ENCODE assay signal across 11 cellular contexts in the genomic region with DNA sequence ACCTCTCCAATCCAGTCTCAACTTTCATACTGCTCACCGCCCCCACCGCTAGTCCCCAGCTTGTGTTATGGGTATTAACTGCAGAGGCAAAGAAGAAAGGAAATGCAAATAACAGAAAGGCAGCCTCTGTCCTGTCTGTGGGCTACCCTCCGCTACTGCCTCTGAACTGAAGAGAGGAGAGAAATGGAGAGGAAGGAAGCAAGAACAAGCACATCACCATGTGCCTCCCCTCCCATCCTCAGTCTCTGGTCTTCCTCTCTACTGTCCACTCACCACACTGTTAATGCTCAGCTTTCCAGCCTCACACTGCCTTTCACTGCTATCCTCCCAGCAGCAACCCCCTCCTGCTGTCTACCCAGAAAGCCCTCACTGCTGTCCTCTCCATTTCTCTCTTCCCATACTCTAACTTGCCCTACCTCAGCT.
A peak's percentile ranks its signal among the peaks of the same experiment; 100 is the strongest.
DNase-seq lines count a peak whose midpoint lies in the region; ATAC-seq lines count a peak whose summit lies in the region.
"Had no signal": no experiment of that assay in that cellular context is flagged by ENCODE, and none has a peak within 500 bp of the region (broad histone marks: within the 10 kb centered on the region; RNA-seq: fewer than 3 reads in every experiment).

No MANE protein-coding gene starts in this region.

- peaks cover 71% of the 10 kb centered on the region for H3K36me3 Mint-ChIP-seq in activated naive CD4-positive, alpha-beta T cell treated with anti-CD3 and anti-CD28 coated beads, Interleukin-2, amount 10 ng/mL, durations not matched to agents 7 days and 5 days
- peaks cover 18 to 25% of the 10 kb centered on the region in 2 donors for H3K36me3 Mint-ChIP-seq in activated naive CD4-positive, alpha-beta T cell treated with anti-CD3 and anti-CD28 coated beads, Interleukin-2, amount 50 U/mL, for 72 hours
- no peaks in the 10 kb centered on the region for H3K36me3 Mint-ChIP-seq in stimulated activated memory B cell treated with anti-CD40 and anti-IgM and Interleukin-4, amounts not matched to agents 10 μg/mL and 1 μg/mL and 100 μg/mL, for 72 hours

- no peak overlapping the region for H3K4me3 Mint-ChIP-seq in activated naive CD4-positive, alpha-beta T cell treated with anti-CD3 and anti-CD28 coated beads, Interleukin-2, amount 10 ng/mL, durations not matched to agents 7 days and 5 days
- no peak overlapping the region for H3K4me3 Mint-ChIP-seq in stimulated activated memory B cell treated with anti-CD40 and anti-IgM and Interleukin-4, amounts not matched to agents 10 μg/mL and 1 μg/mL and 100 μg/mL, for 72 hours

- H3K4me1 Mint-ChIP-seq in activated naive CD4-positive, alpha-beta T cell treated with anti-CD3 and anti-CD28 coated beads, Interleukin-2, amount 10 ng/mL, durations not matched to agents 7 days and 5 days = peaks cover 23% of the 10 kb centered on the region
- H3K4me1 Mint-ChIP-seq in stimulated activated memory B cell treated with anti-CD40 and anti-IgM and Interleukin-4, amounts not matched to agents 10 μg/mL and 1 μg/mL and 100 μg/mL, for 72 hours = peaks cover 12% of the 10 kb centered on the region

- in situ Hi-C loops in KBM-7 (cut with MboI; ENCODE audit: low pct_unique_long_range_greater_than_20kb, low sequenced_read_pairs) = loop anchor here (25.0 kb wide), 1 partner anchor 397 kb away; no protein-coding TSS in a partner anchor

- peak overlapping the region; percentile 29 for H3K27ac Mint-ChIP-seq in activated naive CD4-positive, alpha-beta T cell treated with anti-CD3 and anti-CD28 coated beads, Interleukin-2, amount 10 ng/mL, durations not matched to agents 7 days and 5 days
- peak overlapping the region; percentile 78 to 85 for H3K27ac Mint-ChIP-seq in activated naive CD4-positive, alpha-beta T cell treated with anti-CD3 and anti-CD28 coated beads, Interleukin-2, amount 50 U/mL, for 72 hours
- H3K27ac Mint-ChIP-seq in stimulated activated memory B cell treated with anti-CD40 and anti-IgM and Interleukin-4, amounts not matched to agents 10 μg/mL and 1 μg/mL and 100 μg/mL, for 72 hours = no peak overlapping the region

- CTCF ChIA-PET in activated naive CD4-positive, alpha-beta T cell treated with anti-CD3 and anti-CD28 coated beads, Interleukin-2, amount 10 ng/mL, durations not matched to agents 7 days and 5 days (lab: Charles Lee) = interaction anchor here (2.6 kb wide), 1 partner anchor 400 kb away, joined by 24 read pairs; no protein-coding TSS in a partner anchor

- H3K9me3 Mint-ChIP-seq in activated naive CD4-positive, alpha-beta T cell treated with anti-CD3 and anti-CD28 coated beads, Interleukin-2, amount 10 ng/mL, durations not matched to agents 7 days and 5 days = peaks cover 6% of the 10 kb centered on the region
- peaks cover 0 to 6% of the 10 kb centered on the region in 2 donors for H3K9me3 Mint-ChIP-seq in activated naive CD4-positive, alpha-beta T cell treated with anti-CD3 and anti-CD28 coated beads, Interleukin-2, amount 50 U/mL, for 72 hours
- H3K9me3 Mint-ChIP-seq in stimulated activated memory B cell treated with anti-CD40 and anti-IgM and Interleukin-4, amounts not matched to agents 10 μg/mL and 1 μg/mL and 100 μg/mL, for 72 hours = peaks cover 9% of the 10 kb centered on the region

- no peak for DNase-seq in activated naive CD4-positive, alpha-beta T cell treated with anti-CD3 and anti-CD28 coated beads, Interleukin-2, amount 10 ng/mL, durations not matched to agents 7 days and 5 days
- DNase-seq in activated naive CD4-positive, alpha-beta T cell (lab: John Stamatoyannopoulos, UW) = no peak
- DNase-seq in activated naive CD4-positive, alpha-beta T cell treated with anti-CD3 and anti-CD28 coated beads, Interleukin-2, amount 50 U/mL, for 72 hours (ENCODE audit: low spot score in 2 of 2) = no peak
- no peak for DNase-seq in pons (ENCODE audit: low spot score)
- no peak for DNase-seq in KBM-7
- no peak for DNase-seq in NCI-H1092 treated with DMSO at 0.1 percent for 48 hours (lab: John Stamatoyannopoulos, UW)
- DNase-seq: GF-D8, left ventricle myocardium inferior, NCI-H524 had no signal

- peak; percentile 63 for ATAC-seq in HG02798 (IDR thresholded peaks at IDR 0.05; ENCODE audit: poor library complexity, unreplicated experiment)
- peak in 1 of 2 donors; percentile 8 for ATAC-seq in activated naive CD4-positive, alpha-beta T cell treated with anti-CD3 and anti-CD28 coated beads, Interleukin-2, amount 50 U/mL, for 72 hours
- ATAC-seq in stimulated activated memory B cell treated with anti-CD40 and anti-IgM and Interleukin-4, amounts not matched to agents 10 μg/mL and 1 μg/mL and 100 μg/mL, for 72 hours = peak; percentile 57

- H3K27me3 Mint-ChIP-seq in activated naive CD4-positive, alpha-beta T cell treated with anti-CD3 and anti-CD28 coated beads, Interleukin-2, amount 10 ng/mL, durations not matched to agents 7 days and 5 days = no peaks in the 10 kb centered on the region
- no peaks in the 10 kb centered on the region for H3K27me3 Mint-ChIP-seq in stimulated activated memory B cell treated with anti-CD40 and anti-IgM and Interleukin-4, amounts not matched to agents 10 μg/mL and 1 μg/mL and 100 μg/mL, for 72 hours
